21 cellular contexts compared by ENCODE assay signal in the genomic region with DNA sequence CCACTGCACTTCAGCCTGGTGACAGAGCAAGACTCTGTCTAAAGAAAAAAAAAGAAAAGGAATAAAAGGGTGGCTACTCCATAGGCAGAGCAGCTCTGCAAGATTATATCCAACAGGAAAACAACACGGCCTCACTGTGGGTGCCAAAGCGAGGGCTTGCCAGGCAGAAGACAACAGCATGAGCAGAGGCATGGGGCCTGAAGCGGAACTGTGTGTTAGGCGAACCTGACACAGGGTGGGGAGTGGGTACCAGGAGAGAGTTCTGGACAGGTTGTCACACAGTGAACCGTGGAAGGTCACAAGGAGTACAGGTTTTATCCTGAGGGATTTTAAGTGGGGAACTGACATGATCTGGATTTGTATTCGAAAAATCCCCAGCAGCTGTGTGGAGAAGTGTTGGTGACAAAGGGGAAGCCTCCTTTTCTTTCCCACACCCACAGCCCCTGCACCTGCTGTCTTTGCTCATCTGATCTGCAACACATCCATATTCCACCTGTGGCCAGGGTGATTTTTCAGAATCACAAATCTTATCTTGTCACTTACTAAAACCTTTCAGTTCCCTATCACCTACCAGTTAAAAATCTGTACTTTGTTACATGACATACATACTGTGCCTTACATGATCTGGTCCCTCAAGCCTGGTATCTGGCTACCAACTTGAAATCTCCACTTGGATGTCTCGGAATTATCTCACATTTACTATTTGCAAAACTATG. TPM values are rescaled to one million over a fixed set of nuclear protein-coding genes. Genes with fewer than 3 reads are reported as not detected.
DNase-seq lines count a peak whose midpoint lies in the region; ATAC-seq and TF ChIP-seq lines count a peak whose summit lies in the region.
"Had no signal": no experiment of that assay in that cellular context is flagged by ENCODE, and none has a peak within 500 bp of the region (broad histone marks: within the 10 kb centered on the region; RNA-seq: fewer than 3 reads in every experiment).

No MANE protein-coding gene starts in this region.

- H3K27me3 ChIP-seq in GM23338 (ENCODE audit: insufficient read depth) (no peaks in the 10 kb centered on the region), aorta (ENCODE audit: control insufficient read depth in 1 of 2, insufficient read depth in 2 of 2, low read length in 1 of 2) (no peaks in the 10 kb centered on the region), mammary epithelial cell (ENCODE audit: insufficient read depth, low read length) (no peaks in the 10 kb centered on the region)
- H3K27me3 ChIP-seq: adrenal gland, gastrocnemius medialis had no signal

- H3K9me3 ChIP-seq in aorta (ENCODE audit: control insufficient read depth, low read length) (no peaks in the 10 kb centered on the region), mammary epithelial cell (replicated peaks; ENCODE audit: insufficient read depth, low read length) (no peaks in the 10 kb centered on the region)
- H3K9me3 ChIP-seq: adrenal gland, gastrocnemius medialis had no signal

- intact Hi-C loops in aorta (cut with DNase I), result no loop called here
- intact Hi-C loops in mammary epithelial cell (cut with micrococcal nuclease), result no loop called here

- H3K4me3 Mint-ChIP-seq in activated naive CD8-positive, alpha-beta T cell treated with anti-CD3 and anti-CD28 coated beads, Interleukin-2, amount 50 U/mL, for 24 hours, result no peak overlapping the region
- H3K4me3 Mint-ChIP-seq in activated naive CD8-positive, alpha-beta T cell treated with anti-CD3 and anti-CD28 coated beads for 36 hours, result no peak overlapping the region
- no peak overlapping the region for H3K4me3 Mint-ChIP-seq in GM23338
- peak overlapping the region in 1 of 2 donors; percentile 0 for H3K4me3 Mint-ChIP-seq in stimulated activated naive B cell treated with anti-CD40 and anti-IgM and Interleukin-4, amounts not matched to agents 10 μg/mL and 1 μg/mL and 100 μg/mL, for 72 hours
- H3K4me3 Mint-ChIP-seq: CD4-positive, alpha-beta T cell had no signal

- no peak overlapping the region for H3K27ac Mint-ChIP-seq in activated naive CD8-positive, alpha-beta T cell treated with anti-CD3 and anti-CD28 coated beads, Interleukin-2, amount 50 U/mL, for 24 hours
- H3K27ac Mint-ChIP-seq in activated naive CD8-positive, alpha-beta T cell treated with anti-CD3 and anti-CD28 coated beads for 36 hours, result no peak overlapping the region
- H3K27ac Mint-ChIP-seq in GM23338, result 0 out of 2 replicates have a peak overlapping the region, but pooled peaks have one; percentile 12
- H3K27ac Mint-ChIP-seq in stimulated activated naive B cell treated with anti-CD40 and anti-IgM and Interleukin-4, amounts not matched to agents 10 μg/mL and 1 μg/mL and 100 μg/mL, for 72 hours, result no peak overlapping the region
- H3K27ac Mint-ChIP-seq: CD4-positive, alpha-beta T cell had no signal

- no peaks in the 10 kb centered on the region; the same call in 1 of the 2 replicates for H4K20me1 ChIP-seq in GM23338 (replicated peaks; ENCODE audit: insufficient read depth)
- H4K20me1 ChIP-seq in mammary epithelial cell (ENCODE audit: insufficient read depth, low read length), result no peaks in the 10 kb centered on the region

- no peaks in the 10 kb centered on the region for H3K79me2 ChIP-seq in GM23338 (replicated peaks; ENCODE audit: insufficient read depth)
- no peaks in the 10 kb centered on the region for H3K79me2 ChIP-seq in mammary epithelial cell (ENCODE audit: insufficient read depth, low read length)

- no peaks in the 10 kb centered on the region for H3K9me2 ChIP-seq in GM23338 (ENCODE audit: insufficient read depth)

- in situ Hi-C loops in mammary epithelial cell (cut with MboI; ENCODE audit: low sequenced_read_pairs in 2 of 2), result no loop called here

- CTCF ChIA-PET in mammary epithelial cell (lab: Charles Lee; ENCODE audit: low non-redundant PET), result no interaction called here

- dilution Hi-C loops in mammary epithelial cell (cut with HindIII; ENCODE audit: low sequenced_read_pairs), result no loop called here

- no peaks in the 10 kb centered on the region for H3K4me1 ChIP-seq in GM23338 (ENCODE audit: insufficient read depth)
- H3K4me1 ChIP-seq in aorta (ENCODE audit: control insufficient read depth in 1 of 2, insufficient read depth in 2 of 2, low read length in 2 of 2), result no peaks in the 10 kb centered on the region
- no peaks in the 10 kb centered on the region for H3K4me1 ChIP-seq in mammary epithelial cell (ENCODE audit: insufficient read depth, low read length)
- H3K4me1 ChIP-seq: gastrocnemius medialis had no signal

- no peaks in the 10 kb centered on the region for H3K27me3 Mint-ChIP-seq in activated naive CD8-positive, alpha-beta T cell treated with anti-CD3 and anti-CD28 coated beads, Interleukin-2, amount 50 U/mL, for 24 hours
- no peaks in the 10 kb centered on the region for H3K27me3 Mint-ChIP-seq in activated naive CD8-positive, alpha-beta T cell treated with anti-CD3 and anti-CD28 coated beads for 36 hours
- H3K27me3 Mint-ChIP-seq in GM23338 (ENCODE audit: insufficient read depth, low read depth, poor library complexity), result peaks cover 7% of the 10 kb centered on the region
- H3K27me3 Mint-ChIP-seq in stimulated activated naive B cell treated with anti-CD40 and anti-IgM and Interleukin-4, amounts not matched to agents 10 μg/mL and 1 μg/mL and 100 μg/mL, for 72 hours, result no peaks in the 10 kb centered on the region
- H3K27me3 Mint-ChIP-seq: CD4-positive, alpha-beta T cell had no signal

- H3K36me3 ChIP-seq in GM23338 (ENCODE audit: insufficient read depth), result no peaks in the 10 kb centered on the region
- no peaks in the 10 kb centered on the region for H3K36me3 ChIP-seq in aorta (ENCODE audit: control insufficient read depth in 1 of 2, insufficient read depth in 2 of 2, low read length in 1 of 2)
- no peaks in the 10 kb centered on the region for H3K36me3 ChIP-seq in mammary epithelial cell (ENCODE audit: insufficient read depth, low read length)
- H3K36me3 ChIP-seq: adrenal gland, gastrocnemius medialis had no signal

- no TSS peak for BruUV-seq in mammary epithelial cell (replicated peaks; lab: Mats Ljungman, UMichigan)

- H3K4me3 ChIP-seq in GM23338 (no peak overlapping the region), aorta (ENCODE audit: low read length in 2 of 2) (no peak overlapping the region), mammary epithelial cell (replicated peaks in 1 of 3; ENCODE audit: insufficient read depth in 1 of 3, low read depth in 2 of 3, low read length in 3 of 3) (no peak overlapping the region)
- H3K4me3 ChIP-seq: adrenal gland, gastrocnemius medialis had no signal

- peak; percentile 40 for ATAC-seq in activated naive CD8-positive, alpha-beta T cell treated with anti-CD3 and anti-CD28 coated beads, Interleukin-2, amount 50 U/mL, for 24 hours
- ATAC-seq in GM23338 (no peak), HG03196 (IDR thresholded peaks at IDR 0.05; ENCODE audit: unreplicated experiment) (peak; percentile 43), aorta (ENCODE audit: low FRiP score) (no peak)
- peak; percentile 85 to 88 for ATAC-seq in stimulated activated naive B cell treated with anti-CD40 and anti-IgM and Interleukin-4, amounts not matched to agents 10 μg/mL and 1 μg/mL and 100 μg/mL, for 72 hours (replicated peaks)
- ATAC-seq: gastrocnemius medialis, SK-N-SH treated with all-trans-retinoic acid at 6 μM for 48 hours had no signal

- H3K4me2 ChIP-seq in GM23338 (no peak overlapping the region), mammary epithelial cell (ENCODE audit: insufficient read depth, low read depth, low read length) (no peak overlapping the region)
- H3K4me2 ChIP-seq: KMS-11 had no signal

- no peak overlapping the region for H3K27ac ChIP-seq in GM23338 (ENCODE audit: low read depth)
- no peak overlapping the region for H3K27ac ChIP-seq in aorta (ENCODE audit: low read depth in 1 of 2, low read length in 2 of 2)
- H3K27ac ChIP-seq in mammary epithelial cell (ENCODE audit: insufficient read depth, low read depth, low read length), result no peak overlapping the region
- H3K27ac ChIP-seq: 22Rv1, adrenal gland, gastrocnemius medialis, KMS-11, VCaP had no signal

- no peak for DNase-seq in activated naive CD8-positive, alpha-beta T cell treated with anti-CD3 and anti-CD28 coated beads, Interleukin-2, amount 50 U/mL, for 24 hours
- DNase-seq in activated naive CD8-positive, alpha-beta T cell treated with anti-CD3 and anti-CD28 coated beads for 36 hours, result no peak
- DNase-seq in GM23338 (ENCODE audit: low spot score), result no peak
- no peak for DNase-seq in stimulated activated naive B cell treated with anti-CD40 and anti-IgM and Interleukin-4, amounts not matched to agents 10 μg/mL and 1 μg/mL and 100 μg/mL, for 72 hours
- DNase-seq in activated CD4-positive, CD25-positive, alpha-beta regulatory T cell treated with anti-CD3 and anti-CD28 coated beads, Interleukin-2, amount 50 U/mL, for 72 hours, result no peak
- no peak for DNase-seq in aorta
- DNase-seq in mammary epithelial cell, result no peak
- DNase-seq: CD4-positive, alpha-beta T cell; EL; gastrocnemius medialis; mesendoderm; NCI-H146; NCI-H446; OCI-M1; stimulated activated naive CD4-positive, alpha-beta T cell treated with Interleukin-2 at 50 U/mL for 16 hours had no signal

- no peak overlapping the region for H3K9ac ChIP-seq in mammary epithelial cell (ENCODE audit: insufficient read depth, low read length)
- H3K9ac ChIP-seq: KMS-11 had no signal

- 64 to 68% methylated on average over 7 of the region's 7 CpGs for WGBS in aorta, 2 donors
- WGBS in mammary epithelial cell (ENCODE audit: low coverage, missing lambda C conversion rate), result 49% methylated on average over 7 of the region's 7 CpGs

- H3K9me3 Mint-ChIP-seq in activated naive CD8-positive, alpha-beta T cell treated with anti-CD3 and anti-CD28 coated beads, Interleukin-2, amount 50 U/mL, for 24 hours, result no peaks in the 10 kb centered on the region
- no peaks in the 10 kb centered on the region for H3K9me3 Mint-ChIP-seq in activated naive CD8-positive, alpha-beta T cell treated with anti-CD3 and anti-CD28 coated beads for 36 hours
- H3K9me3 Mint-ChIP-seq in GM23338, result no peaks in the 10 kb centered on the region
- H3K9me3 Mint-ChIP-seq in stimulated activated naive B cell treated with anti-CD40 and anti-IgM and Interleukin-4, amounts not matched to agents 10 μg/mL and 1 μg/mL and 100 μg/mL, for 72 hours, result no peaks in the 10 kb centered on the region
- H3K9me3 Mint-ChIP-seq: CD4-positive, alpha-beta T cell had no signal

- no peaks in the 10 kb centered on the region for H3F3A ChIP-seq in GM23338 (replicated peaks; ENCODE audit: low read depth)

- H2AFZ ChIP-seq in GM23338 (no peak overlapping the region), mammary epithelial cell (ENCODE audit: low read depth, low read length) (no peak overlapping the region)

- no peak for TF ChIP-seq CTCF in GM23338 (conservative IDR thresholded peaks at IDR 0.05; ENCODE audit: low read depth in 2 of 2)
- TF ChIP-seq CTCF in mammary epithelial cell (conservative IDR thresholded peaks at IDR 0.05 in 1 of 2, IDR thresholded peaks at IDR 0.05 in 1 of 2; ENCODE audit: extremely low read depth in 1 of 2, insufficient read depth in 1 of 2, low read depth in 1 of 2, low read length in 2 of 2), result no peak

- peaks cover 19% of the 10 kb centered on the region for H3K4me1 Mint-ChIP-seq in activated naive CD8-positive, alpha-beta T cell treated with anti-CD3 and anti-CD28 coated beads, Interleukin-2, amount 50 U/mL, for 24 hours
- peaks cover 19% of the 10 kb centered on the region for H3K4me1 Mint-ChIP-seq in activated naive CD8-positive, alpha-beta T cell treated with anti-CD3 and anti-CD28 coated beads for 36 hours
- H3K4me1 Mint-ChIP-seq in GM23338, result peaks cover 5% of the 10 kb centered on the region; the same call in 1 of the 3 replicates
- H3K4me1 Mint-ChIP-seq in stimulated activated naive B cell treated with anti-CD40 and anti-IgM and Interleukin-4, amounts not matched to agents 10 μg/mL and 1 μg/mL and 100 μg/mL, for 72 hours, result peaks cover 36 to 68% of the 10 kb centered on the region in 2 donors

- no peaks in the 10 kb centered on the region for H3K36me3 Mint-ChIP-seq in activated naive CD8-positive, alpha-beta T cell treated with anti-CD3 and anti-CD28 coated beads, Interleukin-2, amount 50 U/mL, for 24 hours (ENCODE audit: low read depth)
- peaks cover 3% of the 10 kb centered on the region for H3K36me3 Mint-ChIP-seq in activated naive CD8-positive, alpha-beta T cell treated with anti-CD3 and anti-CD28 coated beads for 36 hours
- no peaks in the 10 kb centered on the region; the same call in 2 of the 3 replicates for H3K36me3 Mint-ChIP-seq in GM23338 (ENCODE audit: low read depth)
- peaks cover 0 to 2% of the 10 kb centered on the region in 2 donors for H3K36me3 Mint-ChIP-seq in stimulated activated naive B cell treated with anti-CD40 and anti-IgM and Interleukin-4, amounts not matched to agents 10 μg/mL and 1 μg/mL and 100 μg/mL, for 72 hours

RNA-seq across cellular contexts. Expression of a gene that starts 23.2 kb away (rescaled TPM):
- total RNA-seq in activated naive CD8-positive, alpha-beta T cell treated with anti-CD3 and anti-CD28 coated beads for 36 hours, result 10 to 100 TPM; 72.5 to 79.3 TPM
- total RNA-seq in GM23338 (2014; rRNA removed; shearing (Covaris generic)), result 59.0 and 85.5 TPM in 2 replicates
- polyA plus RNA-seq in GM23338 (2016; fragmentation: Nextera tagmentation; extraction: Ambion mirVana) (40.0 and 40.6 TPM in 2 replicates), aorta (10 to 100 TPM; 12.9 to 56.7 TPM), mammary epithelial cell (10.4 TPM)
- total RNA-seq in aorta (100 to 1,000 TPM in 1 of 2 donors, 10 to 100 TPM in 1; 95.8 to 122 TPM), mammary epithelial cell (10 to 100 TPM; 11.2 to 45.5 TPM)
- 93.1 TPM for polyA minus RNA-seq in mammary epithelial cell

Comparison
In these comparisons a context has a peak if more than half of its experiments do, and no peak if none do; other contexts are left out.
1. ATAC-seq: peak in activated naive CD8-positive, alpha-beta T cell treated with anti-CD3 and anti-CD28 coated beads, Interleukin-2, amount 50 U/mL, for 24 hours (single experiment), HG03196 (single experiment) and stimulated activated naive B cell treated with anti-CD40 and anti-IgM and Interleukin-4, amounts not matched to agents 10 μg/mL and 1 μg/mL and 100 μg/mL, for 72 hours (2 of 2); none in GM23338 (single experiment) and aorta (single experiment).